Comparison of ENCODE assay signal across 26 cellular contexts in the genomic region with DNA sequence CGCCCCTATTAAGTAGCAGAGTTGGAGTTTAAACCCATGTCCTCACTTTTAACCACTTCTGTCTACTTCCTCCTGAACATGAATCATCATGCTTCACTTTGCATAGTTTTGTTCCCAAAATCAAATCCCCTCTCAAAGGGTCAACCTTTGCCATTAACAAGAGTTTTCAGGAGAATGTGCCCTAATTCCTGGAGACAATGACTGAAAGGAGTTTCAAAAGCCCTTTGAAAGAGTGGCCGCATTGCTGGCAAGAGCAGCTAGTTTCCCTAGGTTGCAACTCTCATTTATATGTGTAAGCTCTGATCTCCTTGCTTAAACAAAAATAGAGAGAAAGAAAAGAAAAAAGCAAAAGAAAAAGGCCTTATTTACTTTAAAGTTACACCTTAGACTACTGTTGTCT. TPM values are rescaled to one million over a fixed set of nuclear protein-coding genes. Genes with fewer than 3 reads are reported as not detected.
"Had no signal": no experiment of that assay in that cellular context is flagged by ENCODE, and none has a peak within 500 bp of the region (broad histone marks: within the 10 kb centered on the region; RNA-seq: fewer than 3 reads in every experiment).

No MANE protein-coding gene starts in this region.

- H3K36me3 Mint-ChIP-seq: activated naive CD8-positive, alpha-beta T cell; T-cell had no signal

- H3K27ac Mint-ChIP-seq: activated CD4-positive, alpha-beta memory T cell treated with anti-CD3 and anti-CD28 coated beads, Interleukin-2, amount 10 ng/mL, durations not matched to agents 7 days and 5 days; activated CD4-positive, alpha-beta T cell treated with anti-CD3 and anti-CD28 coated beads for 36 hours; activated naive CD4-positive, alpha-beta T cell treated with anti-CD3 and anti-CD28 coated beads for 36 hours; activated naive CD8-positive, alpha-beta T cell; activated T-helper 17 cell treated with anti-CD3 and anti-CD28 coated beads, Interleukin-2, amount 50 U/mL, for 72 hours; T-cell had no signal

- H2AFZ ChIP-seq: PC-9 had no signal

- H3K9me3 Mint-ChIP-seq: activated CD4-positive, alpha-beta memory T cell treated with anti-CD3 and anti-CD28 coated beads, Interleukin-2, amount 10 ng/mL, durations not matched to agents 7 days and 5 days; activated naive CD4-positive, alpha-beta T cell treated with anti-CD3 and anti-CD28 coated beads for 36 hours; activated T-helper 17 cell treated with anti-CD3 and anti-CD28 coated beads, Interleukin-2, amount 50 U/mL, for 72 hours; T-cell had no signal

- H3K4me3 ChIP-seq: K562, PC-9 had no signal

- DNase-seq: activated CD4-positive, alpha-beta memory T cell treated with anti-CD3 and anti-CD28 coated beads, Interleukin-2, amount 10 ng/mL, durations not matched to agents 7 days and 5 days; activated CD4-positive, alpha-beta T cell treated with anti-CD3 and anti-CD28 coated beads for 36 hours; activated CD4-positive, alpha-beta T cell treated with anti-CD3 and anti-CD28 coated beads, Interleukin-2, amount 50 U/mL, for 1 hour; activated gamma-delta T cell; activated naive CD4-positive, alpha-beta T cell treated with anti-CD3 and anti-CD28 coated beads for 36 hours; activated T-cell treated with anti-CD3 and anti-CD28 coated beads for 4 hours; activated T-cell treated with anti-CD3 and anti-CD28 coated beads, Interleukin-2, amount 50 U/mL, for 48 hours; Karpas-422; NCI-H1105 treated with DMSO at 0.1 percent for 48 hours; NCI-H1436 treated with DMSO at 0.1 percent for 48 hours; NCI-H187; NCI-H2081; NCI-H510A treated with DMSO at 0.1 percent for 48 hours; NCI-H69; NK-92 treated with Interleukin-12 subunit alpha and Interleukin-12 subunit beta, amount 100 ng/mL, for 24 hours; PC-9; SIG-M5; T-cell; T-helper 2 cell; T1000; WERI-Rb-1 had no signal

- H3K4me2 ChIP-seq: PC-9 had no signal

- H3K27ac ChIP-seq: PC-9, WERI-Rb-1 had no signal

- H3K4me3 Mint-ChIP-seq: activated CD4-positive, alpha-beta memory T cell treated with anti-CD3 and anti-CD28 coated beads, Interleukin-2, amount 10 ng/mL, durations not matched to agents 7 days and 5 days; activated CD4-positive, alpha-beta T cell treated with anti-CD3 and anti-CD28 coated beads for 36 hours; activated naive CD4-positive, alpha-beta T cell treated with anti-CD3 and anti-CD28 coated beads for 36 hours; activated naive CD8-positive, alpha-beta T cell; activated T-helper 17 cell treated with anti-CD3 and anti-CD28 coated beads, Interleukin-2, amount 50 U/mL, for 72 hours; T-cell had no signal

- H3K4me1 Mint-ChIP-seq: activated CD4-positive, alpha-beta memory T cell treated with anti-CD3 and anti-CD28 coated beads, Interleukin-2, amount 10 ng/mL, durations not matched to agents 7 days and 5 days; activated CD4-positive, alpha-beta T cell treated with anti-CD3 and anti-CD28 coated beads for 36 hours; activated T-helper 17 cell treated with anti-CD3 and anti-CD28 coated beads, Interleukin-2, amount 50 U/mL, for 72 hours; T-cell had no signal

- H3K36me3 ChIP-seq: WERI-Rb-1 had no signal

RNA-seq across cellular contexts. Expression of a gene that starts 9.2 kb away (rescaled TPM):
- total RNA-seq: activated CD4-positive, alpha-beta memory T cell treated with anti-CD3 and anti-CD28 coated beads, Interleukin-2, amount 10 ng/mL, durations not matched to agents 7 days and 5 days; activated CD4-positive, alpha-beta T cell treated with anti-CD3 and anti-CD28 coated beads for 36 hours; activated CD8-positive, alpha-beta memory T cell treated with anti-CD3 and anti-CD28 coated beads for 36 hours; activated naive CD4-positive, alpha-beta T cell treated with anti-CD3 and anti-CD28 coated beads for 36 hours; activated T-helper 17 cell treated with anti-CD3 and anti-CD28 coated beads, Interleukin-2, amount 50 U/mL, for 72 hours; bronchial epithelial cell; K562; PC-9; T-cell had no signal
- polyA plus RNA-seq: K562 had no signal
